In the genomic region with DNA sequence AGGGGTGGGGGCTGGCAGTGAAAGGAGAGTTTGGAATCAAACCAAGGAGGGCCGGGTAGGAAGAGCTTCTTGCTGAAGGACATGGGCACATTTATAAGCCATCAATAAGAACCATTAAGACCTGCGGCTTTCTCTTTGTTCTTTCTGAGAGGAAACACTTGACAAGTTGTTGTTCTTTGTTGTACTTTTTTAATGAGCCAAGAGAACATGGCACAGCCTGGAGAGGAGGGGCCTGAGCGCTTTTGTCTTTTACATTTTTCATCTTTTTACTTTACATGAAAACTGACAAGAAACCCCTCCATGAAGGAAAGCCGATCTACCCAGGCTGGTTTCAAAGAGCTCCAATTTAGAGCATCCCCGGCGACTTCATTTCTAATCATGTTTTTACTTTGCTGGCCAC, we compare ENCODE assay signal across 22 cellular contexts.
DNase-seq lines count a peak whose midpoint lies in the region; ATAC-seq and TF ChIP-seq lines count a peak whose summit lies in the region.
"Had no signal": no experiment of that assay in that cellular context is flagged by ENCODE, and none has a peak within 500 bp of the region (broad histone marks: within the 10 kb centered on the region; RNA-seq: fewer than 3 reads in every experiment).

No MANE protein-coding gene starts in this region.

- H3K36me3 ChIP-seq in thoracic aorta = no peaks in the 10 kb centered on the region
- H3K36me3 ChIP-seq: HAP-1 had no signal

- no peaks in the 10 kb centered on the region for H3K9me3 Mint-ChIP-seq in activated naive CD8-positive, alpha-beta T cell (ENCODE audit: low read depth)
- H3K9me3 Mint-ChIP-seq in activated naive CD8-positive, alpha-beta T cell treated with anti-CD3 and anti-CD28 coated beads, Interleukin-2, amount 50 U/mL, for 24 hours = peaks cover 6% of the 10 kb centered on the region
- H3K9me3 Mint-ChIP-seq in activated naive CD8-positive, alpha-beta T cell treated with anti-CD3 and anti-CD28 coated beads for 36 hours = peaks cover 13% of the 10 kb centered on the region
- H3K9me3 Mint-ChIP-seq in memory B cell = peaks cover 7% of the 10 kb centered on the region

- H3K27me3 ChIP-seq in thoracic aorta (replicated peaks; ENCODE audit: insufficient read depth) = no peaks in the 10 kb centered on the region
- H3K27me3 ChIP-seq: testis had no signal

- DNase-seq in activated naive CD8-positive, alpha-beta T cell treated with anti-CD3 and anti-CD28 coated beads, Interleukin-2, amount 50 U/mL, for 24 hours = no peak
- DNase-seq in activated naive CD8-positive, alpha-beta T cell treated with anti-CD3 and anti-CD28 coated beads for 36 hours = no peak
- DNase-seq in memory B cell (ENCODE audit: low spot score in 2 of 2) (no peak), thoracic aorta (ENCODE audit: low spot score) (no peak), superior temporal gyrus (ENCODE audit: extremely low spot score) (no peak), NOMO-1 treated with dmso at 0.1 percent for 144 hours (lab: John Stamatoyannopoulos, UW; ENCODE audit: unreplicated experiment) (no peak)
- DNase-seq: activated CD4-positive, CD25-positive, alpha-beta regulatory T cell treated with anti-CD3 and anti-CD28 coated beads, Interleukin-2, amount 50 U/mL, for 72 hours; activated gamma-delta T cell; CD8-positive, alpha-beta memory T cell; DND-41; hippocampal formation; NCI-H1694; NCI-H345; PC-9; retina; stimulated activated CD4-positive, alpha-beta T cell treated with anti-CD3 and anti-CD28 coated beads, Interleukin-12 subunit alpha, Interleukin-12 subunit beta, amount 100 ng/mL, for 4 hours; T1000; testis had no signal

- no peak for ATAC-seq in activated naive CD8-positive, alpha-beta T cell treated with anti-CD3 and anti-CD28 coated beads, Interleukin-2, amount 50 U/mL, for 24 hours
- no peak for ATAC-seq in memory B cell (ENCODE audit: low read depth)
- ATAC-seq in thoracic aorta (ENCODE audit: insufficient number of reproducible peaks, low FRiP score, low read depth) = no peak
- ATAC-seq in HG02885 (IDR thresholded peaks at IDR 0.05; ENCODE audit: poor library complexity, unreplicated experiment) = no peak

- peak overlapping the region; percentile 66 to 78 for H3K27ac ChIP-seq in thoracic aorta
- H3K27ac ChIP-seq: PC-9, SK-N-MC, testis had no signal

- peaks cover 12% of the 10 kb centered on the region for H3K4me1 Mint-ChIP-seq in activated naive CD8-positive, alpha-beta T cell (ENCODE audit: low read depth)
- H3K4me1 Mint-ChIP-seq in activated naive CD8-positive, alpha-beta T cell treated with anti-CD3 and anti-CD28 coated beads, Interleukin-2, amount 50 U/mL, for 24 hours = peaks cover 15% of the 10 kb centered on the region
- peaks cover 16% of the 10 kb centered on the region for H3K4me1 Mint-ChIP-seq in activated naive CD8-positive, alpha-beta T cell treated with anti-CD3 and anti-CD28 coated beads for 36 hours
- H3K4me1 Mint-ChIP-seq in memory B cell = peaks cover 10% of the 10 kb centered on the region

- peak overlapping the region; percentile 50 for H3K27ac Mint-ChIP-seq in activated naive CD8-positive, alpha-beta T cell
- H3K27ac Mint-ChIP-seq in activated naive CD8-positive, alpha-beta T cell treated with anti-CD3 and anti-CD28 coated beads, Interleukin-2, amount 50 U/mL, for 24 hours = no peak overlapping the region
- peak overlapping the region; percentile 48 for H3K27ac Mint-ChIP-seq in activated naive CD8-positive, alpha-beta T cell treated with anti-CD3 and anti-CD28 coated beads for 36 hours
- peak overlapping the region; percentile 14 for H3K27ac Mint-ChIP-seq in memory B cell

- no peak for TF ChIP-seq CTCF in thoracic aorta (IDR thresholded peaks at IDR 0.05)

- no peaks in the 10 kb centered on the region for H3K36me3 Mint-ChIP-seq in activated naive CD8-positive, alpha-beta T cell
- H3K36me3 Mint-ChIP-seq in activated naive CD8-positive, alpha-beta T cell treated with anti-CD3 and anti-CD28 coated beads, Interleukin-2, amount 50 U/mL, for 24 hours (ENCODE audit: low read depth) = peaks cover 2% of the 10 kb centered on the region
- H3K36me3 Mint-ChIP-seq in activated naive CD8-positive, alpha-beta T cell treated with anti-CD3 and anti-CD28 coated beads for 36 hours = no peaks in the 10 kb centered on the region
- H3K36me3 Mint-ChIP-seq in memory B cell = no peaks in the 10 kb centered on the region
- H3K36me3 Mint-ChIP-seq: CD8-positive, alpha-beta memory T cell had no signal

- H3K4me1 ChIP-seq in thoracic aorta (ENCODE audit: control insufficient read depth in 1 of 2, low read depth in 2 of 2) = peaks cover 28 to 74% of the 10 kb centered on the region in 2 donors
- H3K4me1 ChIP-seq: HAP-1 had no signal

- H3K4me3 ChIP-seq in thoracic aorta = no peak overlapping the region
- H3K4me3 ChIP-seq: HAP-1, PC-9, SK-N-MC, testis had no signal

- H3K4me3 Mint-ChIP-seq in activated naive CD8-positive, alpha-beta T cell = no peak overlapping the region
- H3K4me3 Mint-ChIP-seq in activated naive CD8-positive, alpha-beta T cell treated with anti-CD3 and anti-CD28 coated beads, Interleukin-2, amount 50 U/mL, for 24 hours = no peak overlapping the region
- no peak overlapping the region for H3K4me3 Mint-ChIP-seq in activated naive CD8-positive, alpha-beta T cell treated with anti-CD3 and anti-CD28 coated beads for 36 hours
- no peak overlapping the region for H3K4me3 Mint-ChIP-seq in memory B cell
- H3K4me3 Mint-ChIP-seq: CD8-positive, alpha-beta memory T cell had no signal

- H3K9me3 ChIP-seq in thoracic aorta = no peaks in the 10 kb centered on the region
- H3K9me3 ChIP-seq: HAP-1, testis had no signal

- H3K27me3 Mint-ChIP-seq in activated naive CD8-positive, alpha-beta T cell = peaks cover 4% of the 10 kb centered on the region
- H3K27me3 Mint-ChIP-seq in activated naive CD8-positive, alpha-beta T cell treated with anti-CD3 and anti-CD28 coated beads, Interleukin-2, amount 50 U/mL, for 24 hours = peaks cover 13% of the 10 kb centered on the region
- H3K27me3 Mint-ChIP-seq in activated naive CD8-positive, alpha-beta T cell treated with anti-CD3 and anti-CD28 coated beads for 36 hours = peaks cover 22% of the 10 kb centered on the region
- H3K27me3 Mint-ChIP-seq in memory B cell = peaks cover 5% of the 10 kb centered on the region
